In the genomic region with DNA sequence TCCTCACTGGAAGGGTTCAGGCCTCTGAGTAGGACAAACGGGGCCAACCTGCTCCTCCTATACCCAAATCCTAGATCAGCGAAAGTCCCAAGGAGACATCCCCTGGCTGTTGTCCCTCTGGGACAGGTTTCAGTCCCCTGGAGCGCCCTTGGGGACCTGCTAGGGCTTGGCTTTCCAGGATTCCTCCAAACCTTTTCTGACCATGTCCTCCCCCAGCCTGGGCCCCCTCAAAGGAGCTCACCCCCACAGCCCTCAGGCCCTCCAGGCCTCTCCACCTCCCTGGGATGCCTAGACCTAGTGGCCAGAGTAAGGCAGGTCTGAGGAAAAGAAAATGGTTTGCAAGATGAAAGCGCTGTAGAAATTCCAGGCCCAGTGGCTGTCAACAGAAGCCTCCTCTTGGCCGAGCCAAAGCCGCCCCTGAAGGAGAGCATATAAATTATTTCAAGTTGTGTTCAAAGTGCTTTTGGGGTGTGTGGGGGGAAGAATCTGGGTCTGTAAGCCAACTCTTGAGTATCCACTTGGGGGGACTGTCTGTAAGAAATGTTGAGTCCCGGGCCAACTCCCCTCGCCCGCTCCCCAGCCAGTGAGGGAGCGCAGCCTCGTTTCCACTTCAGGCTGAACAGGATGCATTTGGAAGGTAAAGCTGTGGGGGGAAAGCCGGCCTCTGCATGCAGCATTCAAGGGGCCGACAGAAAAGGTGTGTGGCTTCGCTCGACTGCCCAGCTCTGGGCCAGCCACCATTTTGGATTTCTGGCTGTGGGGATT, we compare ENCODE assay signal across 23 cellular contexts.
DNase-seq lines count a peak whose midpoint lies in the region; ATAC-seq, FAIRE-seq and TF ChIP-seq lines count a peak whose summit lies in the region.
"Had no signal": no experiment of that assay in that cellular context is flagged by ENCODE, and none has a peak within 500 bp of the region (broad histone marks: within the 10 kb centered on the region; RNA-seq: fewer than 3 reads in every experiment).

No MANE protein-coding gene starts in this region.

- H3K9me3 ChIP-seq in heart right ventricle (no peaks in the 10 kb centered on the region), lung (ENCODE audit: control insufficient read depth in 2 of 2, insufficient read depth in 1 of 2, low read length in 1 of 2) (no peaks in the 10 kb centered on the region), testis (no peaks in the 10 kb centered on the region)
- H3K9me3 ChIP-seq: SJCRH30 had no signal

- DNase-seq in cardiac septum (ENCODE audit: low spot score), result peak; percentile 46
- no peak for DNase-seq in heart right ventricle
- peak; percentile 29 for DNase-seq in activated CD8-positive, alpha-beta memory T cell treated with anti-CD3 and anti-CD28 coated beads, Interleukin-2, amount 50 U/mL, for 48 hours
- DNase-seq in lung (ENCODE audit: low spot score), result peak; percentile 19
- DNase-seq in testis, result peak; percentile 4
- DNase-seq in glomerular visceral epithelial cell (ENCODE audit: extremely low spot score), result no peak
- no peak for DNase-seq in iPS-NIHi11 (ENCODE audit: low spot score)
- DNase-seq in HTR-8/SVneo (ENCODE audit: insufficient read length, low spot score), result no peak
- DNase-seq: activated gamma-delta T cell treated with Interleukin-2 at 50 U/mL for 16 hours; anterior cingulate cortex; CD4-positive, alpha-beta memory T cell; DMS53; effector memory CD8-positive, alpha-beta T cell; HFFc6; midbrain; NCI-H187; NCI-H2227 treated with DMSO at 0.1 percent for 48 hours; stimulated activated CD4-positive, alpha-beta T cell treated with anti-CD3 and anti-CD28 coated beads, Interleukin-12 subunit alpha, Interleukin-12 subunit beta, amount 100 ng/mL, for 4 hours had no signal

- ATAC-seq in heart right ventricle, result no peak
- ATAC-seq in lung (ENCODE audit: insufficient read depth, low FRiP score), result no peak
- ATAC-seq: effector memory CD8-positive, alpha-beta T cell; K562; T-helper 17 cell had no signal

- H3K36me3 ChIP-seq in heart right ventricle, result peaks cover 0 to 56% (median 0%) of the 10 kb centered on the region in 9 donors
- H3K36me3 ChIP-seq in lung (ENCODE audit: control insufficient read depth in 2 of 2, insufficient read depth in 2 of 2, low read length in 2 of 2), result no peaks in the 10 kb centered on the region
- H3K36me3 ChIP-seq in testis (ENCODE audit: low read depth, missing control alignments), result no peaks in the 10 kb centered on the region
- H3K36me3 ChIP-seq: neural progenitor cell, SJCRH30 had no signal

- TF ChIP-seq CTCF in heart right ventricle (IDR thresholded peaks at IDR 0.05) (no peak), lung (IDR thresholded peaks at IDR 0.05; ENCODE audit: control extremely low read depth, extremely low read depth) (no peak), testis (IDR thresholded peaks at IDR 0.05) (no peak)

- no peak for TF ChIP-seq POLR2A in testis (IDR thresholded peaks at IDR 0.05)

- WGBS in heart right ventricle, 2 donors, result 97 to 98% methylated on average over 15 of the region's 15 CpGs
- WGBS in lung, 2 donors, result 91 to 97% methylated on average over 15 of the region's 15 CpGs
- WGBS in testis, 2 donors, result 97 to 99% methylated on average over 14 to 15 of the region's 15 CpGs

- H3K4me3 ChIP-seq in heart right ventricle (no peak overlapping the region), lung (no peak overlapping the region), testis (no peak overlapping the region)
- H3K4me3 ChIP-seq: K562, neural progenitor cell, SJCRH30 had no signal

- H3K27me3 ChIP-seq in heart right ventricle (no peaks in the 10 kb centered on the region), lung (ENCODE audit: control insufficient read depth, insufficient read depth) (no peaks in the 10 kb centered on the region), testis (no peaks in the 10 kb centered on the region)
- H3K27me3 ChIP-seq: neural progenitor cell, SJCRH30 had no signal

- intact Hi-C loops in cardiac septum (cut with DNase I), result loop anchor here (2.0 to 5.0 kb wide), 2 partner anchors 189 to 530 kb away; no protein-coding TSS in a partner anchor
- intact Hi-C loops in heart right ventricle (cut with DNase I), result loop anchor here in 8 of 10 donors (2.0 to 10.0 kb wide), 7 partner anchors 73 to 535 kb away; a partner anchor contains a TSS
- intact Hi-C loops in testis (cut with DNase I; ENCODE audit: low total_unique reads), result no loop called here

- H3K4me1 ChIP-seq in heart right ventricle (peaks cover 25 to 50% (median 39%) of the 10 kb centered on the region in 9 donors), lung (ENCODE audit: control insufficient read depth in 2 of 2, insufficient read depth in 2 of 2, low read length in 2 of 2) (peaks cover 12 to 19% of the 10 kb centered on the region in 2 donors), testis (peaks cover 16% of the 10 kb centered on the region)
- H3K4me1 ChIP-seq: neural progenitor cell, SJCRH30 had no signal

- FAIRE-seq in HTR-8/SVneo (lab: Jason Lieb, UNC), result no peak
- FAIRE-seq: islet of Langerhans, K562 had no signal

- H3K27ac ChIP-seq in heart right ventricle (peak overlapping the region in 1 of 10 donors; percentile 6), lung (ENCODE audit: low read depth in 1 of 2, low read length in 1 of 2) (no peak overlapping the region), testis (no peak overlapping the region)
- H3K27ac ChIP-seq: neural progenitor cell, SJCRH30 had no signal

Comparison
In these comparisons a context has a peak if more than half of its experiments do, and no peak if none do; other contexts are left out.
1. DNase-seq: peak in cardiac septum (single experiment), activated CD8-positive, alpha-beta memory T cell treated with anti-CD3 and anti-CD28 coated beads, Interleukin-2, amount 50 U/mL, for 48 hours (single experiment), lung (single experiment) and testis (single experiment); none in heart right ventricle (0 of 2), glomerular visceral epithelial cell (single experiment), iPS-NIHi11 (single experiment) and HTR-8/SVneo (single experiment).